16 cellular contexts compared by ENCODE assay signal in the genomic region with DNA sequence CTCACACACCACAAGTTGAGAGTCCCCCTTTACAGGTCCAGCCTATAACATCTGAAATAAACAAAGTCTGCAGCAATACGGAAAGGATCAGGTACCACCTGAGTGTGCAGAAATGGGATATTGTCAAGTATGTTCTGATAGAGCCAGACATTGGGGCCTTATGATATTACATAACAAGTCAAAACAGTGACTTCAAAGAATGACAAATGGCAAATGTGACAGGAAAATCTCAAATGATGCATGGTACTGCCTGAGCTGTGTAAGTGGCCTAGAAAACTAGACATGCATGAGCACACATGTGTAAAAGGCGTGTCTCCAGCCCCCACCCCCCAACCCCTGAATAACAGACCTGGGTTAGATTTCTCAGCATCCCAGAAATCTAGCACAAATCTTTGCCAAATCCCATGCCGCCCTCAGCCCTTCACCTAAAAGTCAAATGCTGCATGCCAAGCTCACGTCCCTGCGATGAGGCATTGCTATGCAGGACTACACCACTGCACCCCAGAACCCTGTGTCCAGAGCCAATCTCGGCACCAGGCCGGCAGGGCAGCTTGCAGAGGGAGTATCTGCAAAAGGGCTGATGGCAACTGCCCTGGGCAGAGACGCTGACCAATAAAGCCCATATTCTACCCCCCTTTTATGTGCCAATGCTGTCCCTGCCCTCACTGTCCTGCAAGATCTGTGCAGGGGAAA. TPM values are rescaled to one million over a fixed set of nuclear protein-coding genes. Genes with fewer than 3 reads are reported as not detected.
A peak's percentile ranks its signal among the peaks of the same experiment; 100 is the strongest.
DNase-seq lines count a peak whose midpoint lies in the region; ATAC-seq and TF ChIP-seq lines count a peak whose summit lies in the region.
"Had no signal": no experiment of that assay in that cellular context is flagged by ENCODE, and none has a peak within 500 bp of the region (broad histone marks: within the 10 kb centered on the region; RNA-seq: fewer than 3 reads in every experiment).

No MANE protein-coding gene starts in this region.

- no peaks in the 10 kb centered on the region for H3K9me2 ChIP-seq in neural cell (ENCODE audit: insufficient read depth, low read length)

- 0 out of 2 replicates have a peak overlapping the region, but pooled peaks have one; percentile 15 for H3K9ac ChIP-seq in BLaER1
- no peak overlapping the region for H3K9ac ChIP-seq in neural cell (ENCODE audit: low read length)

- no peak overlapping the region for H2AFZ ChIP-seq in neural cell (ENCODE audit: low read depth, low read length)

- no peaks in the 10 kb centered on the region for H3K9me3 Mint-ChIP-seq in stimulated activated effector memory CD8-positive, alpha-beta T cell treated with anti-CD3 and anti-CD28 coated beads, Interleukin-12 subunit alpha, Interleukin-12 subunit beta, amount 100 ng/mL, for 72 hours
- H3K9me3 Mint-ChIP-seq: CD8-positive, alpha-beta T cell; HFFc6 had no signal

- H3K79me2 ChIP-seq in neural cell (replicated peaks; ENCODE audit: insufficient read depth, low read length) = no peaks in the 10 kb centered on the region

- DNase-seq in H7 = peak; percentile 17
- no peak for DNase-seq in stimulated activated effector memory CD8-positive, alpha-beta T cell treated with anti-CD3 and anti-CD28 coated beads, Interleukin-12 subunit alpha, Interleukin-12 subunit beta, amount 100 ng/mL, for 72 hours (ENCODE audit: low spot score in 2 of 2)
- no peak for DNase-seq in activated gamma-delta T cell (lab: John Stamatoyannopoulos, UW)
- DNase-seq in GM03348 (ENCODE audit: low spot score) = no peak
- DNase-seq: ACHN; CD8-positive, alpha-beta T cell; COR-L47; DND-41; GDM1; HCEC 1CT; HFFc6; IMR-90 had no signal

- no peak for TF ChIP-seq CTCF in neural cell (IDR thresholded peaks at IDR 0.05; ENCODE audit: poor library complexity, severe bottlenecking)

- no peaks in the 10 kb centered on the region for H3K36me3 Mint-ChIP-seq in stimulated activated effector memory CD8-positive, alpha-beta T cell treated with anti-CD3 and anti-CD28 coated beads, Interleukin-12 subunit alpha, Interleukin-12 subunit beta, amount 100 ng/mL, for 72 hours

- ATAC-seq in stimulated activated effector memory CD8-positive, alpha-beta T cell treated with anti-CD3 and anti-CD28 coated beads, Interleukin-12 subunit alpha, Interleukin-12 subunit beta, amount 100 ng/mL, for 72 hours = no peak
- ATAC-seq in HG03039 (IDR thresholded peaks at IDR 0.05; ENCODE audit: unreplicated experiment) = no peak
- ATAC-seq: CD8-positive, alpha-beta T cell had no signal

- H3K36me3 ChIP-seq in BLaER1 = no peaks in the 10 kb centered on the region
- H3K36me3 ChIP-seq in H7 (replicated peaks; ENCODE audit: control insufficient read depth, insufficient read depth, low read length) = no peaks in the 10 kb centered on the region
- H3K36me3 ChIP-seq in neural cell (ENCODE audit: insufficient read depth, low read length) = no peaks in the 10 kb centered on the region

- no peak overlapping the region for H3K4me3 Mint-ChIP-seq in stimulated activated effector memory CD8-positive, alpha-beta T cell treated with anti-CD3 and anti-CD28 coated beads, Interleukin-12 subunit alpha, Interleukin-12 subunit beta, amount 100 ng/mL, for 72 hours
- H3K4me3 Mint-ChIP-seq: CD8-positive, alpha-beta T cell; HFFc6 had no signal

- no peak for TF ChIP-seq RAD21 in neural cell (conservative IDR thresholded peaks at IDR 0.05)

- H3K4me1 ChIP-seq in BLaER1 = peaks cover 25% of the 10 kb centered on the region

- H3K4me2 ChIP-seq in BLaER1 = peak overlapping the region; percentile 66
- H3K4me2 ChIP-seq in neural cell (ENCODE audit: low read length) = no peak overlapping the region

- H3K4me1 Mint-ChIP-seq in stimulated activated effector memory CD8-positive, alpha-beta T cell treated with anti-CD3 and anti-CD28 coated beads, Interleukin-12 subunit alpha, Interleukin-12 subunit beta, amount 100 ng/mL, for 72 hours = peaks cover 26% of the 10 kb centered on the region

- H3K27me3 ChIP-seq in BLaER1 = no peaks in the 10 kb centered on the region
- peaks cover 3% of the 10 kb centered on the region; the same call in 1 of the 2 replicates for H3K27me3 ChIP-seq in H7 (ENCODE audit: control insufficient read depth, insufficient read depth, low read length)
- peaks cover 6% of the 10 kb centered on the region for H3K27me3 ChIP-seq in neural cell (ENCODE audit: insufficient read depth, low read depth, low read length)

- H4K20me1 ChIP-seq in BLaER1 = peaks cover 28% of the 10 kb centered on the region
- no peaks in the 10 kb centered on the region for H4K20me1 ChIP-seq in neural cell (ENCODE audit: insufficient read depth)

- H3K9me3 ChIP-seq in BLaER1 (no peaks in the 10 kb centered on the region), neural cell (ENCODE audit: low read length) (no peaks in the 10 kb centered on the region)

- no peak overlapping the region for H3K4me3 ChIP-seq in BLaER1
- H3K4me3 ChIP-seq in H7 (ENCODE audit: insufficient read depth, low read depth, low read length) = no peak overlapping the region
- no peak overlapping the region for H3K4me3 ChIP-seq in neural cell (ENCODE audit: low read length)

- TF ChIP-seq EP300 in neural cell (conservative IDR thresholded peaks at IDR 0.05; ENCODE audit: poor library complexity, severe bottlenecking) = peak; percentile 57

- H3F3A ChIP-seq in neural cell (ENCODE audit: insufficient read depth, low read length, poor library complexity, severe bottlenecking) = no peaks in the 10 kb centered on the region

- peak overlapping the region; percentile 46 for H3K27ac Mint-ChIP-seq in stimulated activated effector memory CD8-positive, alpha-beta T cell treated with anti-CD3 and anti-CD28 coated beads, Interleukin-12 subunit alpha, Interleukin-12 subunit beta, amount 100 ng/mL, for 72 hours
- H3K27ac Mint-ChIP-seq: CD8-positive, alpha-beta T cell; HFFc6 had no signal

- H3K27ac ChIP-seq in BLaER1 (0 out of 2 replicates have a peak overlapping the region, but pooled peaks have one; percentile 13), neural cell (ENCODE audit: low read length) (no peak overlapping the region)
- H3K27ac ChIP-seq: C4-2B had no signal

TF ChIP-seq in neural cell, 6 proteins besides CTCF, POLR2A, EP300 and RAD21:
- no peak for TF ChIP-seq TAF1 (IDR thresholded peaks at IDR 0.05; ENCODE audit: low read depth)
- TF ChIP-seq POLR2AphosphoS5 (IDR thresholded peaks at IDR 0.05) = peak; percentile 53
- TF ChIP-seq, protein P1, sequence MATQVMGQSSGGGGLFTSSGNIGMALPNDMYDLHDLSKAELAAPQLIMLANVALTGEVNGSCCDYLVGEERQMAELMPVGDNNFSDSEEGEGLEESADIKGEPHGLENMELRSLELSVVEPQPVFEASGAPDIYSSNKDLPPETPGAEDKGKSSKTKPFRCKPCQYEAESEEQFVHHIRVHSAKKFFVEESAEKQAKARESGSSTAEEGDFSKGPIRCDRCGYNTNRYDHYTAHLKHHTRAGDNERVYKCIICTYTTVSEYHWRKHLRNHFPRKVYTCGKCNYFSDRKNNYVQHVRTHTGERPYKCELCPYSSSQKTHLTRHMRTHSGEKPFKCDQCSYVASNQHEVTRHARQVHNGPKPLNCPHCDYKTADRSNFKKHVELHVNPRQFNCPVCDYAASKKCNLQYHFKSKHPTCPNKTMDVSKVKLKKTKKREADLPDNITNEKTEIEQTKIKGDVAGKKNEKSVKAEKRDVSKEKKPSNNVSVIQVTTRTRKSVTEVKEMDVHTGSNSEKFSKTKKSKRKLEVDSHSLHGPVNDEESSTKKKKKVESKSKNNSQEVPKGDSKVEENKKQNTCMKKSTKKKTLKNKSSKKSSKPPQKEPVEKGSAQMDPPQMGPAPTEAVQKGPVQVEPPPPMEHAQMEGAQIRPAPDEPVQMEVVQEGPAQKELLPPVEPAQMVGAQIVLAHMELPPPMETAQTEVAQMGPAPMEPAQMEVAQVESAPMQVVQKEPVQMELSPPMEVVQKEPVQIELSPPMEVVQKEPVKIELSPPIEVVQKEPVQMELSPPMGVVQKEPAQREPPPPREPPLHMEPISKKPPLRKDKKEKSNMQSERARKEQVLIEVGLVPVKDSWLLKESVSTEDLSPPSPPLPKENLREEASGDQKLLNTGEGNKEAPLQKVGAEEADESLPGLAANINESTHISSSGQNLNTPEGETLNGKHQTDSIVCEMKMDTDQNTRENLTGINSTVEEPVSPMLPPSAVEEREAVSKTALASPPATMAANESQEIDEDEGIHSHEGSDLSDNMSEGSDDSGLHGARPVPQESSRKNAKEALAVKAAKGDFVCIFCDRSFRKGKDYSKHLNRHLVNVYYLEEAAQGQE (IDR thresholded peaks at IDR 0.05; ENCODE audit: borderline replicate concordance) = no peak

RNA-seq across cellular contexts. Expression of a gene that starts 58.8 kb away (rescaled TPM):
- 5.8 and 6.0 TPM in 2 replicates for total RNA-seq in H7 (2014; rRNA removed; shearing (Covaris generic))
- polyA plus RNA-seq in neural cell = 22.7 and 22.9 TPM in 2 replicates
- 23.0 and 27.5 TPM in 2 replicates for polyA minus RNA-seq in neural cell
